ENCODE assay signal across 8 cellular contexts in genomic region chr12:13255792-13256704, GRCh38. TPM values are rescaled to one million over a fixed set of nuclear protein-coding genes. Genes with fewer than 3 reads are reported as not detected.
A peak's percentile ranks its signal among the peaks of the same experiment; 100 is the strongest.
DNase-seq lines count a peak whose midpoint lies in the region; ATAC-seq and TF ChIP-seq lines count a peak whose summit lies in the region.

No MANE protein-coding gene starts in this region.

- no peak for TF ChIP-seq POLR2A in body of pancreas (IDR thresholded peaks at IDR 0.05)
- no peak for TF ChIP-seq POLR2A in sigmoid colon (IDR thresholded peaks at IDR 0.05)

- TF ChIP-seq EP300 in sigmoid colon (IDR thresholded peaks at IDR 0.05), result no peak

- H3K36me3 ChIP-seq in body of pancreas (replicated peaks in 1 of 2; ENCODE audit: insufficient read depth in 1 of 2, low read depth in 2 of 2), result no peaks in the 10 kb centered on the region
- H3K36me3 ChIP-seq in sigmoid colon, result no peaks in the 10 kb centered on the region

- no peak overlapping the region for H3K27ac ChIP-seq in body of pancreas
- peak overlapping the region in 1 of 4 donors; percentile 5 for H3K27ac ChIP-seq in sigmoid colon

- TF ChIP-seq CTCF in body of pancreas (IDR thresholded peaks at IDR 0.05) (peak; percentile 82 to 98 (median 97)), sigmoid colon (IDR thresholded peaks at IDR 0.05) (peak; percentile 90 to 95 (median 93))

- 20 to 24% methylated on average over 16 to 18 of the region's 18 CpGs for WGBS in body of pancreas, 2 donors
- 22 to 25% methylated on average over 18 of the region's 18 CpGs for WGBS in sigmoid colon, 2 donors

- intact Hi-C loops in body of pancreas (cut with DNase I), result no loop called here
- intact Hi-C loops in sigmoid colon (cut with DNase I), result loop anchor here (5.0 kb wide), 1 partner anchor 406 kb away; no protein-coding TSS in a partner anchor

- DNase-seq in NCI-H2081 (lab: John Stamatoyannopoulos, UW) (peak; percentile 84 to 93), NCI-H2081 treated with DMSO at 0.1 percent for 48 hours (lab: John Stamatoyannopoulos, UW) (no peak), NCI-H2029 treated with DMSO at 0.1 percent for 48 hours (lab: John Stamatoyannopoulos, UW) (peak; percentile 66), UCSD-AML1 (lab: John Stamatoyannopoulos, UW; ENCODE audit: unreplicated experiment) (peak; percentile 90), body of pancreas (peak; percentile 90 to 92 (median 91)), iPS DF 19.7 (ENCODE audit: low read depth, low spot score) (peak; percentile 93), sigmoid colon (peak; percentile 97)

- ATAC-seq in HG02970 (IDR thresholded peaks at IDR 0.05; ENCODE audit: low FRiP score, unreplicated experiment) (peak; percentile 97), body of pancreas (peak; percentile 100)

- no peak overlapping the region for H3K4me3 ChIP-seq in body of pancreas
- H3K4me3 ChIP-seq in sigmoid colon, result peak overlapping the region in 3 of 4 donors; percentile 26 to 43 (median 43)

- peaks cover 6% of the 10 kb centered on the region for H3K4me1 ChIP-seq in body of pancreas
- H3K4me1 ChIP-seq in sigmoid colon, result peaks cover 0 to 5% (median 2%) of the 10 kb centered on the region in 4 donors

- H3K27me3 ChIP-seq in body of pancreas, result no peaks in the 10 kb centered on the region
- no peaks in the 10 kb centered on the region for H3K27me3 ChIP-seq in sigmoid colon

- no peaks in the 10 kb centered on the region for H3K9me3 ChIP-seq in body of pancreas
- no peaks in the 10 kb centered on the region for H3K9me3 ChIP-seq in sigmoid colon

RNA-seq across cellular contexts. Expression of gene EMP1, which starts 59.5 kb away (rescaled TPM):
- 10 to 100 TPM; 29.0 to 40.5 TPM for total RNA-seq in body of pancreas
- total RNA-seq in sigmoid colon, result 100 to 1,000 TPM in 2 of 4 donors, 10 to 100 TPM in 2; 72.1 to 172 (median 94.2) TPM
- 100 to 1,000 TPM in 1 of 3 donors, 10 to 100 TPM in 2; 25.8 to 153 (median 34.7) TPM for polyA plus RNA-seq in sigmoid colon

Comparison
In these comparisons a context has a peak if more than half of its experiments do, and no peak if none do; other contexts are left out.
1. H3K4me3 ChIP-seq: peak in sigmoid colon (3 of 4); none in body of pancreas (0 of 2).